8 cellular contexts compared by ENCODE assay signal in genomic region chr13:39655041-39655568, GRCh38. TPM values are rescaled to one million over a fixed set of nuclear protein-coding genes. Genes with fewer than 3 reads are reported as not detected.
DNase-seq lines count a peak whose midpoint lies in the region; ATAC-seq and TF ChIP-seq lines count a peak whose summit lies in the region.

No MANE protein-coding gene starts in this region.

- H3K79me2 ChIP-seq in ACC112 (ENCODE audit: control insufficient read depth, insufficient read depth, low read length, unreplicated experiment) = peaks cover 15% of the 10 kb centered on the region
- H3K79me2 ChIP-seq in osteoblast (ENCODE audit: insufficient read depth, low read length) = peaks cover 38% of the 10 kb centered on the region

- TF ChIP-seq CTCF in NB4 (IDR thresholded peaks at IDR 0.05; ENCODE audit: low read depth, low read length) = no peak
- no peak for TF ChIP-seq CTCF in endodermal cell (conservative IDR thresholded peaks at IDR 0.05)
- no peak for TF ChIP-seq CTCF in osteoblast (IDR thresholded peaks at IDR 0.05; ENCODE audit: extremely low read depth, low read depth, low read length)

- H3K4me1 ChIP-seq in ACC112 (ENCODE audit: control insufficient read depth, insufficient read depth, low read length, unreplicated experiment) = no peaks in the 10 kb centered on the region
- H3K4me1 ChIP-seq in endodermal cell (ENCODE audit: control insufficient read depth, insufficient read depth, low read length) = no peaks in the 10 kb centered on the region
- peaks cover 9% of the 10 kb centered on the region for H3K4me1 ChIP-seq in osteoblast (ENCODE audit: insufficient read depth, low read length)

- 0% methylated on average over 2 of the region's 2 CpGs; no CpG with 5 or more reads in 1 of the 2 experiments for whole genome bisulfite sequencing in endodermal cell (ENCODE audit: insufficient coverage in 1 of 2, insufficient read length in 1 of 2), 2 experiments

- no peaks in the 10 kb centered on the region for H3K27me3 ChIP-seq in ACC112 (ENCODE audit: insufficient read depth, low read length)
- no peaks in the 10 kb centered on the region for H3K27me3 ChIP-seq in endodermal cell (ENCODE audit: control insufficient read depth, insufficient read depth, low read length, poor library complexity, severe bottlenecking)
- H3K27me3 ChIP-seq in osteoblast (ENCODE audit: insufficient read depth, low read length) = no peaks in the 10 kb centered on the region

- no peak overlapping the region for H3K9ac ChIP-seq in endodermal cell (ENCODE audit: extremely low read depth, low read length, poor library complexity, severe bottlenecking)

- H3K9me3 ChIP-seq in endodermal cell (ENCODE audit: control insufficient read depth, low read length) = no peaks in the 10 kb centered on the region
- H3K9me3 ChIP-seq in osteoblast (ENCODE audit: low read depth, low read length) = no peaks in the 10 kb centered on the region

- H3K4me3 ChIP-seq in ACC112 (ENCODE audit: low read depth, low read length) (peak overlapping the region; percentile 83), NB4 (ENCODE audit: low read depth, low read length) (peak overlapping the region; percentile 87), endodermal cell (ENCODE audit: low read length) (peak overlapping the region; percentile 93), osteoblast (ENCODE audit: insufficient read depth, low read length) (peak overlapping the region; percentile 89)

- H2AFZ ChIP-seq in ACC112 (ENCODE audit: low read length, unreplicated experiment) = peak overlapping the region; percentile 72
- peak overlapping the region; percentile 93 for H2AFZ ChIP-seq in osteoblast (ENCODE audit: low read length)

- peak overlapping the region; percentile 91 for H3K4me2 ChIP-seq in osteoblast (ENCODE audit: insufficient read depth, low read length)

- peaks cover 12% of the 10 kb centered on the region for H3K27me3 Mint-ChIP-seq in endodermal cell (ENCODE audit: insufficient read depth)

- peaks cover 8% of the 10 kb centered on the region for H4K20me1 ChIP-seq in osteoblast (ENCODE audit: insufficient read depth, low read length)

- DNase-seq in NB4 (ENCODE audit: low read depth) = no peak
- no peak for DNase-seq in endodermal cell
- no peak for DNase-seq in osteoblast (ENCODE audit: insufficient read length, low spot score, missing footprints)
- DNase-seq in stimulated activated CD8-positive, alpha-beta memory T cell treated with anti-CD3 and anti-CD28 coated beads, Interleukin-4, amount 100 ng/mL, for 48 hours = no peak
- DNase-seq in islet precursor cell = no peak
- no peak for DNase-seq in NAMALWA (ENCODE audit: low spot score)

- ATAC-seq in GM19455 (IDR thresholded peaks at IDR 0.05; ENCODE audit: unreplicated experiment) = peak; percentile 14

- H3K27ac Mint-ChIP-seq in endodermal cell = peak overlapping the region; percentile 16

- H3K27ac ChIP-seq in ACC112 (ENCODE audit: low read depth, low read length) = no peak overlapping the region
- H3K27ac ChIP-seq in endodermal cell (ENCODE audit: low read depth, low read length) = no peak overlapping the region
- H3K27ac ChIP-seq in osteoblast (ENCODE audit: low read depth, low read length) = no peak overlapping the region

- no peaks in the 10 kb centered on the region for H3K36me3 Mint-ChIP-seq in endodermal cell (ENCODE audit: low read depth)

- H3K4me1 Mint-ChIP-seq in endodermal cell = peaks cover 6% of the 10 kb centered on the region

- TF ChIP-seq POLR2A in NB4 (IDR thresholded peaks at IDR 0.05; ENCODE audit: extremely low read depth, insufficient read length) = no peak

- no peaks in the 10 kb centered on the region for H3K9me3 Mint-ChIP-seq in endodermal cell

- peak overlapping the region; percentile 81 for H3K4me3 Mint-ChIP-seq in endodermal cell

- H3K36me3 ChIP-seq in ACC112 (ENCODE audit: insufficient read depth, low read length) (0 out of 2 replicates have a peak, but pooled peaks cover under 1% of the 10 kb centered on the region), endodermal cell (ENCODE audit: control insufficient read depth, insufficient read depth, low read length) (peaks cover 2% of the 10 kb centered on the region), osteoblast (ENCODE audit: insufficient read depth, low read length) (peaks cover 3% of the 10 kb centered on the region)

RNA-seq across cellular contexts. Expression of gene COG6, which starts 0.4 kb away (rescaled TPM):
- total RNA-seq in endodermal cell = 10 to 100 TPM; 34.4 to 43.0 TPM
- polyA plus RNA-seq in endodermal cell (2013, experiment 1 of 2) = 26.4 TPM
- 22.5 TPM for polyA plus RNA-seq in endodermal cell (2013, experiment 2 of 2)
- total RNA-seq in osteoblast = 36.2 and 44.5 TPM in 2 replicates

RNA-seq across cellular contexts. Expression of gene LHFPL6, which starts 52.1 kb away (rescaled TPM):
- total RNA-seq in endodermal cell (1 to 10 TPM in 1 of 2 donors, under 1 TPM in 1; 0.53 to 2.8 TPM), osteoblast (87.2 and 112 TPM in 2 replicates)
- polyA plus RNA-seq in endodermal cell (2013, experiment 1 of 2) = 41.0 TPM
- 32.1 TPM for polyA plus RNA-seq in endodermal cell (2013, experiment 2 of 2)

Comparison
In these comparisons a context has a peak if more than half of its experiments do, and no peak if none do; other contexts are left out.
1. RNA of gene LHFPL6, which starts 52.1 kb away (total RNA-seq): 87.2 to 112 TPM in osteoblast; 0.53 to 2.8 TPM in endodermal cell; every median in the first group is over 10 times any median in the second.
2. Peak in every context shown above with its lines, with median percentiles within 50 percentile points of each other: H3K4me3 ChIP-seq.